27 cellular contexts compared by ENCODE assay signal in the genomic region with DNA sequence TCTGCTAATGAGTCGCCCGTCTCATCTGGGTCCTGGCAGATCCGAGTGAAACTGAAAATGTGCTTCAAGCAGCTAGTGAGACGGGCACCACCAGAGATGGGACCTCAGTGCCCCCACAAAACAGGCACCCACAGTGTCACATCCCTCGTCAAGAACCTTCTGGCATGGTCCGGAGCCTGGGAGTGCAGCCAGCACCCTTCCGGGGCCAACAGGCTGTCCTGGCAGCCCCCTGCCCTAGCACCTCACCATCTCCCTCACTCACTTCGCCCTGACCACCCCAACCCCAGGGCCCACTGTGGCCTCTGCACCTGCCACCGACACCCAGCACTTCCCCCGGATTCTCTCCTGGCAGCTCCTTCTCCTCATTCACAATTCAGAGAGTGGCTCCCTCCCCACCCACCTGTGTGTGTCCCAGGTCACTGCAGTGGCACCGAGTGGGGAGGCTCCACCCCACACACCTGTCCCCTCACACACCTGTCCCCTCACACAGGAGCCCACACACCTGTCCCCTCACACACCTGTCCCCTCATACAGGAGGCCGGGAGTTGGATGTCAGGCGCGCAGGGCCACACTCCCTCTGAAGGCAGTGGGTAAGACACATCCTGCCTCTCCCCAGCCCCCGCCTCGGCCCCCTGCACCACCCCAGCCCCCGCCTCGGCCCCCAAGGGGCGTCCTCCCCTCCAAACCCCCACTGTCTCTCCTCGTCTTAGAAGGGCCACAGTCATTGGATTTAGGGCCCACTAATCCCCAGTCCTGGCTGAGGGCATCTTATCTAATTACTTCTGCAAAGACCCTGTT. TPM values are rescaled to one million over a fixed set of nuclear protein-coding genes. Genes with fewer than 3 reads are reported as not detected.
DNase-seq lines count a peak whose midpoint lies in the region; ATAC-seq, FAIRE-seq and TF ChIP-seq lines count a peak whose summit lies in the region.
"Had no signal": no experiment of that assay in that cellular context is flagged by ENCODE, and none has a peak within 500 bp of the region (broad histone marks: within the 10 kb centered on the region; RNA-seq: fewer than 3 reads in every experiment).

No MANE protein-coding gene starts in this region.

- peaks cover under 1 to 9% of the 10 kb centered on the region in 2 donors for H3K27me3 Mint-ChIP-seq in natural killer cell treated with Interleukin-12 subunit alpha and Interleukin-12 subunit beta and Interleukin-15 and Interleukin-18, amount 100 ng/mL, for 72 hours
- H3K27me3 Mint-ChIP-seq in natural killer cell (ENCODE audit: low read depth in 2 of 2), result no peaks in the 10 kb centered on the region
- peaks cover 7 to 15% (median 12%) of the 10 kb centered on the region in 5 donors for H3K27me3 Mint-ChIP-seq in naive thymus-derived CD4-positive, alpha-beta T cell

- DNase-seq in NCI-H82 (lab: John Stamatoyannopoulos, UW), result peak; percentile 47
- DNase-seq in NCI-H82 treated with DMSO at 0.1 percent for 48 hours (lab: John Stamatoyannopoulos, UW; ENCODE audit: unreplicated experiment), result no peak
- peak; percentile 44 for DNase-seq in natural killer cell treated with Interleukin-12 subunit alpha and Interleukin-12 subunit beta and Interleukin-15 and Interleukin-18, amount 100 ng/mL, for 72 hours (ENCODE audit: low spot score)
- DNase-seq in natural killer cell, result no peak
- peak; percentile 59 for DNase-seq in kidney
- DNase-seq in spleen, result peak; percentile 55
- DNase-seq in naive thymus-derived CD4-positive, alpha-beta T cell, result no peak
- DNase-seq: 8988T; ACHN; BE2C; Calu3; CD8-positive, alpha-beta memory T cell; DND-41; GOT3; KBM-7; MV-4-11; NCI-H1105; NCI-H1436 treated with DMSO at 0.1 percent for 48 hours; NCI-H187 treated with DMSO at 0.1 percent for 48 hours; NCI-H2107; NCI-H524; Peyer's patch; SJCRH30 had no signal

- no peaks in the 10 kb centered on the region for H3K9me3 Mint-ChIP-seq in natural killer cell treated with Interleukin-12 subunit alpha and Interleukin-12 subunit beta and Interleukin-15 and Interleukin-18, amount 100 ng/mL, for 72 hours
- H3K9me3 Mint-ChIP-seq in natural killer cell, result no peaks in the 10 kb centered on the region
- no peaks in the 10 kb centered on the region for H3K9me3 Mint-ChIP-seq in naive thymus-derived CD4-positive, alpha-beta T cell
- H3K9me3 Mint-ChIP-seq: CD8-positive, alpha-beta memory T cell had no signal

- peak in 1 of 2 donors; percentile 3 for ATAC-seq in natural killer cell treated with Interleukin-12 subunit alpha and Interleukin-12 subunit beta and Interleukin-15 and Interleukin-18, amount 100 ng/mL, for 72 hours
- no peak for ATAC-seq in natural killer cell
- no peak for ATAC-seq in GM21619 (IDR thresholded peaks at IDR 0.05; ENCODE audit: unreplicated experiment)
- ATAC-seq in naive thymus-derived CD4-positive, alpha-beta T cell, result no peak
- ATAC-seq: SK-N-SH treated with all-trans-retinoic acid at 6 μM for 48 hours had no signal

- H3K9me3 ChIP-seq in kidney (ENCODE audit: control insufficient read depth in 1 of 2, low read length in 2 of 2) (no peaks in the 10 kb centered on the region), spleen (no peaks in the 10 kb centered on the region)
- no peaks in the 10 kb centered on the region for H3K9me3 ChIP-seq in naive thymus-derived CD4-positive, alpha-beta T cell (ENCODE audit: control insufficient read depth in 2 of 3, low read length in 3 of 3)
- H3K9me3 ChIP-seq: BE2C, HAP-1, Peyer's patch, SJCRH30 had no signal

- H3K4me3 ChIP-seq in kidney (ENCODE audit: low read length in 2 of 2), result no peak overlapping the region
- H3K4me3 ChIP-seq in spleen, result no peak overlapping the region
- H3K4me3 ChIP-seq in naive thymus-derived CD4-positive, alpha-beta T cell (ENCODE audit: low read length), result no peak overlapping the region
- H3K4me3 ChIP-seq: HAP-1, Peyer's patch, SJCRH30 had no signal

- H3K27ac ChIP-seq in kidney (ENCODE audit: low read depth in 2 of 2, low read length in 2 of 2) (no peak overlapping the region), spleen (no peak overlapping the region)
- no peak overlapping the region for H3K27ac ChIP-seq in naive thymus-derived CD4-positive, alpha-beta T cell (ENCODE audit: low read depth, low read length)
- H3K27ac ChIP-seq: Peyer's patch, SJCRH30 had no signal

- no peak for FAIRE-seq in kidney (lab: Jason Lieb, UNC)

- H3K36me3 ChIP-seq in kidney (ENCODE audit: control insufficient read depth in 1 of 2, insufficient read depth in 2 of 2, low read length in 2 of 2) (no peaks in the 10 kb centered on the region), spleen (no peaks in the 10 kb centered on the region)
- no peaks in the 10 kb centered on the region for H3K36me3 ChIP-seq in naive thymus-derived CD4-positive, alpha-beta T cell (ENCODE audit: control insufficient read depth in 2 of 3, insufficient read depth in 3 of 3, low read length in 3 of 3)
- H3K36me3 ChIP-seq: BE2C, HAP-1, Peyer's patch, SJCRH30 had no signal

- 82 to 87% (median 83%) methylated on average over 18 to 20 of the region's 20 CpGs for WGBS in spleen, 5 donors

- TF ChIP-seq CTCF in natural killer cell (IDR thresholded peaks at IDR 0.05) (no peak), kidney (IDR thresholded peaks at IDR 0.05; ENCODE audit: borderline replicate concordance, extremely low read depth, insufficient read depth) (no peak), spleen (IDR thresholded peaks at IDR 0.05 in 8 of 11, conservative IDR thresholded peaks at IDR 0.05 in 3 of 11) (no peak)

- H3K27me3 ChIP-seq in spleen (replicated peaks in 1 of 7), result peaks cover 0 to 96% (median 32%) of the 10 kb centered on the region in 7 donors
- no peaks in the 10 kb centered on the region for H3K27me3 ChIP-seq in naive thymus-derived CD4-positive, alpha-beta T cell (ENCODE audit: control insufficient read depth in 2 of 2, insufficient read depth in 2 of 2, low read length in 2 of 2)
- H3K27me3 ChIP-seq: Peyer's patch, SJCRH30 had no signal

- TF ChIP-seq POLR2A in spleen (IDR thresholded peaks at IDR 0.05), result no peak

- H3K4me1 Mint-ChIP-seq in natural killer cell treated with Interleukin-12 subunit alpha and Interleukin-12 subunit beta and Interleukin-15 and Interleukin-18, amount 100 ng/mL, for 72 hours (ENCODE audit: low read depth in 2 of 2), result no peaks in the 10 kb centered on the region
- no peaks in the 10 kb centered on the region for H3K4me1 Mint-ChIP-seq in natural killer cell
- H3K4me1 Mint-ChIP-seq in naive thymus-derived CD4-positive, alpha-beta T cell, result peaks cover 5 to 9% (median 7%) of the 10 kb centered on the region in 7 donors

- no peak overlapping the region for H3K27ac Mint-ChIP-seq in natural killer cell treated with Interleukin-12 subunit alpha and Interleukin-12 subunit beta and Interleukin-15 and Interleukin-18, amount 100 ng/mL, for 72 hours
- no peak overlapping the region for H3K27ac Mint-ChIP-seq in natural killer cell
- no peak overlapping the region for H3K27ac Mint-ChIP-seq in naive thymus-derived CD4-positive, alpha-beta T cell
- H3K27ac Mint-ChIP-seq: CD14-positive monocyte; CD8-positive, alpha-beta memory T cell had no signal

- intact Hi-C loops in natural killer cell (cut with micrococcal nuclease) (no loop called here), kidney (cut with DNase I) (no loop called here), spleen (cut with DNase I; ENCODE audit: low total_unique reads) (no loop called here)
- intact Hi-C loops in naive thymus-derived CD4-positive, alpha-beta T cell (cut with micrococcal nuclease), result no loop called here

- POLR2A ChIA-PET in naive thymus-derived CD4-positive, alpha-beta T cell (lab: Charles Lee), result no interaction called here

- H3K4me3 Mint-ChIP-seq in natural killer cell treated with Interleukin-12 subunit alpha and Interleukin-12 subunit beta and Interleukin-15 and Interleukin-18, amount 100 ng/mL, for 72 hours, result no peak overlapping the region
- H3K4me3 Mint-ChIP-seq in natural killer cell, result no peak overlapping the region
- no peak overlapping the region for H3K4me3 Mint-ChIP-seq in naive thymus-derived CD4-positive, alpha-beta T cell
- H3K4me3 Mint-ChIP-seq: CD14-positive monocyte; CD8-positive, alpha-beta memory T cell had no signal

- CTCF ChIA-PET in naive thymus-derived CD4-positive, alpha-beta T cell (lab: Charles Lee), result no interaction called here

- H3K36me3 Mint-ChIP-seq in natural killer cell treated with Interleukin-12 subunit alpha and Interleukin-12 subunit beta and Interleukin-15 and Interleukin-18, amount 100 ng/mL, for 72 hours, result no peaks in the 10 kb centered on the region
- H3K36me3 Mint-ChIP-seq in natural killer cell, result no peaks in the 10 kb centered on the region
- H3K36me3 Mint-ChIP-seq in naive thymus-derived CD4-positive, alpha-beta T cell, result no peaks in the 10 kb centered on the region
- H3K36me3 Mint-ChIP-seq: CD14-positive monocyte; CD8-positive, alpha-beta memory T cell had no signal

- H3K9ac ChIP-seq in kidney (ENCODE audit: low read length in 2 of 2), result no peak overlapping the region

- H3K4me1 ChIP-seq in kidney (ENCODE audit: control insufficient read depth in 1 of 2, insufficient read depth in 1 of 2, low read depth in 1 of 2, low read length in 2 of 2), result no peaks in the 10 kb centered on the region
- peaks cover 0 to 20% (median 5%) of the 10 kb centered on the region in 6 donors for H3K4me1 ChIP-seq in spleen
- H3K4me1 ChIP-seq in naive thymus-derived CD4-positive, alpha-beta T cell (ENCODE audit: control insufficient read depth in 2 of 2, insufficient read depth in 2 of 2, low read length in 2 of 2), result no peaks in the 10 kb centered on the region
- H3K4me1 ChIP-seq: BE2C, HAP-1, Peyer's patch, SJCRH30 had no signal

RNA-seq across cellular contexts. Expression of gene GALNT9, which starts 7.9 kb away (rescaled TPM):
- not detected for total RNA-seq in natural killer cell treated with Interleukin-12 subunit alpha and Interleukin-12 subunit beta and Interleukin-15 and Interleukin-18, amount 100 ng/mL, for 72 hours
- total RNA-seq in natural killer cell (not detected), kidney (20.7 TPM), spleen (1 to 10 TPM in 5 of 7 donors, under 1 TPM in 2; 0.52 to 2.4 (median 1.4) TPM)
- polyA plus RNA-seq in kidney (ENCODE audit: insufficient read depth, low read depth, low replicate concordance) (4.8 TPM), spleen (under 1 TPM; 0.20 to 0.51 (median 0.30) TPM)
- total RNA-seq in naive thymus-derived CD4-positive, alpha-beta T cell, result not detected
- polyA plus RNA-seq in naive thymus-derived CD4-positive, alpha-beta T cell, result not detected
- total RNA-seq: Peyer's patch had no signal
- polyA plus RNA-seq: CD14-positive monocyte; CD8-positive, alpha-beta memory T cell had no signal

Comparison
In these comparisons a context has a peak if more than half of its experiments do, and no peak if none do; other contexts are left out.
1. DNase-seq: peak in NCI-H82 (single experiment), natural killer cell treated with Interleukin-12 subunit alpha and Interleukin-12 subunit beta and Interleukin-15 and Interleukin-18, amount 100 ng/mL, for 72 hours (single experiment), kidney (single experiment) and spleen (single experiment); none in NCI-H82 treated with DMSO at 0.1 percent for 48 hours (single experiment), natural killer cell (single experiment) and naive thymus-derived CD4-positive, alpha-beta T cell (0 of 9).